In genomic region chr3:61821823-61822251, GRCh38 we compare ENCODE assay signal across 12 cellular contexts.
A peak's percentile ranks its signal among the peaks of the same experiment; 100 is the strongest.
DNase-seq lines count a peak whose midpoint lies in the region; ATAC-seq and TF ChIP-seq lines count a peak whose summit lies in the region.
"Had no signal": no experiment of that assay in that cellular context is flagged by ENCODE, and none has a peak within 500 bp of the region (broad histone marks: within the 10 kb centered on the region; RNA-seq: fewer than 3 reads in every experiment).

No MANE protein-coding gene starts in this region.

- peaks cover 19% of the 10 kb centered on the region for H3K79me1 ChIP-seq in mesenchymal stem cell (replicated peaks; ENCODE audit: low read length, poor library complexity, severe bottlenecking)

- no peak overlapping the region for H3K4me3 ChIP-seq in ACC112 (ENCODE audit: low read depth, low read length)
- no peak overlapping the region for H3K4me3 ChIP-seq in epithelial cell of esophagus (ENCODE audit: low read length)
- peak overlapping the region in 1 of 2 experiments; percentile 32 for H3K4me3 ChIP-seq in mesenchymal stem cell (ENCODE audit: insufficient read depth in 1 of 2, low read depth in 1 of 2, low read length in 2 of 2)
- no peak overlapping the region for H3K4me3 ChIP-seq in tibial nerve

- peak overlapping the region; percentile 80 for H3K9ac ChIP-seq in mesenchymal stem cell (ENCODE audit: low read length)

- H3K9me3 ChIP-seq in mesenchymal stem cell (ENCODE audit: control insufficient read depth, low read length) (no peaks in the 10 kb centered on the region), tibial nerve (no peaks in the 10 kb centered on the region)

- no CpG with 5 or more reads among the region's 1 CpG for WGBS in mesenchymal stem cell
- WGBS in tibial nerve, 2 donors, result 56 to 67% methylated on average over 1 of the region's 1 CpG

- TF ChIP-seq CTCF in epithelial cell of esophagus (IDR thresholded peaks at IDR 0.05; ENCODE audit: insufficient read depth, low read depth, low read length, missing control alignments) (no peak), tibial nerve (IDR thresholded peaks at IDR 0.05) (no peak)

- no peak overlapping the region for H3K4me2 ChIP-seq in mesenchymal stem cell (ENCODE audit: low read length, poor library complexity, severe bottlenecking)

- H3K4me1 ChIP-seq in ACC112 (ENCODE audit: control insufficient read depth, insufficient read depth, low read length, unreplicated experiment) (peaks cover 31% of the 10 kb centered on the region), mesenchymal stem cell (ENCODE audit: control insufficient read depth, insufficient read depth, low read depth, low read length) (peaks cover 2% of the 10 kb centered on the region), tibial nerve (peaks cover 0 to 17% (median 0%) of the 10 kb centered on the region in 4 donors)

- H2AK5ac ChIP-seq in mesenchymal stem cell (ENCODE audit: low read length, severe bottlenecking), result no peak overlapping the region

- H3K23ac ChIP-seq in mesenchymal stem cell (ENCODE audit: low read length in 2 of 2), result no peak overlapping the region

- H3K4ac ChIP-seq in mesenchymal stem cell (ENCODE audit: low read depth in 1 of 2, low read length in 2 of 2), result no peak overlapping the region

- peak overlapping the region; percentile 53 for H3K27ac ChIP-seq in ACC112 (ENCODE audit: low read depth, low read length)
- no peak overlapping the region for H3K27ac ChIP-seq in mesenchymal stem cell (ENCODE audit: low read length, poor library complexity, severe bottlenecking)
- peak overlapping the region in 2 of 4 donors; percentile 27 to 61 for H3K27ac ChIP-seq in tibial nerve

- H2AFZ ChIP-seq in ACC112 (ENCODE audit: low read length, unreplicated experiment) (no peak overlapping the region), mesenchymal stem cell (ENCODE audit: low read depth, low read length) (no peak overlapping the region)

- TF ChIP-seq EP300 in tibial nerve (IDR thresholded peaks at IDR 0.05), result peak in 1 of 2 donors; percentile 18

- H3K18ac ChIP-seq in mesenchymal stem cell (ENCODE audit: low read depth in 1 of 2, low read length in 2 of 2), result no peak overlapping the region

- no peak overlapping the region for H2BK120ac ChIP-seq in mesenchymal stem cell (ENCODE audit: low read depth, low read length)

- no peak overlapping the region for H2BK15ac ChIP-seq in mesenchymal stem cell (ENCODE audit: low read depth, poor library complexity, severe bottlenecking)

- H3K36me3 ChIP-seq in ACC112 (ENCODE audit: insufficient read depth, low read length) (no peaks in the 10 kb centered on the region), mesenchymal stem cell (ENCODE audit: control insufficient read depth in 1 of 2, insufficient read depth in 2 of 2, low read depth in 1 of 2, low read length in 2 of 2) (no peaks in the 10 kb centered on the region), tibial nerve (no peaks in the 10 kb centered on the region)

- no peak overlapping the region for H4K91ac ChIP-seq in mesenchymal stem cell (ENCODE audit: low read length)

- no peak overlapping the region for H2BK12ac ChIP-seq in mesenchymal stem cell (ENCODE audit: low read length in 2 of 2)

- H4K8ac ChIP-seq in mesenchymal stem cell (ENCODE audit: low read length), result no peak overlapping the region

- ATAC-seq in HG02610 (IDR thresholded peaks at IDR 0.05; ENCODE audit: unreplicated experiment) (no peak), GM18519 (IDR thresholded peaks at IDR 0.05; ENCODE audit: low FRiP score, unreplicated experiment) (no peak)

- H3K27me3 ChIP-seq in ACC112 (ENCODE audit: insufficient read depth, low read length) (no peaks in the 10 kb centered on the region), mesenchymal stem cell (ENCODE audit: control insufficient read depth in 1 of 2, insufficient read depth in 1 of 2, low read length in 2 of 2) (no peaks in the 10 kb centered on the region), tibial nerve (no peaks in the 10 kb centered on the region)

- H3K79me2 ChIP-seq in ACC112 (ENCODE audit: control insufficient read depth, insufficient read depth, low read length, unreplicated experiment), result peaks cover 5% of the 10 kb centered on the region

- no peak for TF ChIP-seq POLR2A in tibial nerve (IDR thresholded peaks at IDR 0.05)

- H2BK5ac ChIP-seq in mesenchymal stem cell (ENCODE audit: low read depth, low read length, poor library complexity, severe bottlenecking), result no peak overlapping the region

- DNase-seq in NCI-H774 (lab: John Stamatoyannopoulos, UW) (peak; percentile 0), epithelial cell of esophagus (ENCODE audit: low read depth) (peak; percentile 36), mesenchymal stem cell (no peak), tibial nerve (ENCODE audit: low spot score in 2 of 2) (no peak), RKO (ENCODE audit: low spot score) (no peak)
- DNase-seq: activated CD4-positive, alpha-beta memory T cell treated with anti-CD3 and anti-CD28 coated beads for 36 hours; activated naive CD4-positive, alpha-beta T cell treated with anti-CD3 and anti-CD28 coated beads for 36 hours; effector CD4-positive, alpha-beta T cell; NCI-H1417 treated with DMSO at 0.1 percent for 48 hours had no signal

- H3K14ac ChIP-seq in mesenchymal stem cell (ENCODE audit: low read length in 2 of 2), result no peak overlapping the region

Comparison
In these comparisons a context has a peak if more than half of its experiments do, and no peak if none do; other contexts are left out.
1. DNase-seq: peak in NCI-H774 (single experiment) and epithelial cell of esophagus (single experiment); none in mesenchymal stem cell (single experiment), tibial nerve (0 of 2) and RKO (single experiment).